20 cellular contexts compared by ENCODE assay signal in the genomic region with DNA sequence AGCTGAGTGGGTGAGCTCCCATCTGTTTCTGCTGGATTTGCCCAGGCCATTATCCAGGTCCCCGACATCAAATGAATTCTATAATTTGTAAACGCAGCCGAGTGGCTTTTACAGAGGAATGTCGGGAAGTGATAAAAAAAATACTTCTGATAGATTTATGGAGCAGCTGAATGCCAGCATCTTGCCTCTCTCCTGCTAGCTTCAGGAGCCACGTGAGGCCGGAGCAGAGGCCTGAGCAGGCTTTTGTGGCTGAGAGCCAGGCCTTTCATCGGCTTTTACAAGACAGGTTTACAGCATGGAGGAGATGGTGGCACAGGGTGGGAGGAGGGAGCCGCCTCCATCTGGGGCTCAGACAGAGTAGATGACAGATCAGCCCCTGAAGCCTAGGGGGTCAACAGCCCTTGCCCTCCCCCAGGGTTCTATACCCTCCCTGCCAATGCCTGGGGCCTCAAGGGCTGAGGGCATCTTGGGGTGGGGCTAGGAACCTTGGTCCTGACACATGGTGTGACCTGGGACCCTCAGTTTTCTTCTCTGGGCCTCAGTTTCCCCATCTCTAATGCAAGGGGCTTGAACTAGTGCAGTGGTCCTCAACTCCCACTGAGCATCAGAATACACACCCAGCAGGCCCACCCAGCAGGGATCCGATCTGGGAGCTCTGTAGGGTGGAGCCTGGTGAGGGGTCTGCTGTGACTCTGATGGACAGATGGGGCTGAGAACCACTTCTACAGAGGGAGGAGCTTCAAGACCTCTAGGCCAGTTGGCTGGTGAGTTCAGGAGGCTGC. TPM values are rescaled to one million over a fixed set of nuclear protein-coding genes. Genes with fewer than 3 reads are reported as not detected.
A peak's percentile ranks its signal among the peaks of the same experiment; 100 is the strongest.
DNase-seq lines count a peak whose midpoint lies in the region; ATAC-seq, FAIRE-seq and TF ChIP-seq lines count a peak whose summit lies in the region.
"Had no signal": no experiment of that assay in that cellular context is flagged by ENCODE, and none has a peak within 500 bp of the region (broad histone marks: within the 10 kb centered on the region; RNA-seq: fewer than 3 reads in every experiment).

No MANE protein-coding gene starts in this region.

- H3K27ac ChIP-seq in SK-N-SH (ENCODE audit: low read depth in 2 of 2, low read length in 1 of 2) = no peak overlapping the region
- H3K27ac ChIP-seq: 22Rv1, heart left ventricle had no signal

- no peak overlapping the region for H3K4me2 ChIP-seq in SK-N-SH

- H4K20me1 ChIP-seq in SK-N-SH (ENCODE audit: insufficient read depth) = no peaks in the 10 kb centered on the region

- no peak for TF ChIP-seq CTCF in SK-N-SH (IDR thresholded peaks at IDR 0.05)

- no peaks in the 10 kb centered on the region for H3K9me2 ChIP-seq in SK-N-SH

- no peak overlapping the region for H2AFZ ChIP-seq in SK-N-SH (ENCODE audit: low read depth)

- POLR2A ChIA-PET in SK-N-SH (lab: Yijun Ruan, JAX) = no interaction called here

- no peaks in the 10 kb centered on the region for H3F3A ChIP-seq in SK-N-SH (replicated peaks; ENCODE audit: insufficient read depth)

- H3K4me1 ChIP-seq in SK-N-SH (ENCODE audit: control insufficient read depth in 1 of 2, insufficient read depth in 2 of 2, low read depth in 1 of 2, low read length in 1 of 2) = peaks cover 0 to 9% of the 10 kb centered on the region in 2 experiments; a peak in 1 of 4 replicates

- WGBS in SK-N-SH (ENCODE audit: low lambda C conversion rate) = 59% methylated on average over 9 of the region's 9 CpGs

- no peak for TF ChIP-seq RAD21 in SK-N-SH (IDR thresholded peaks at IDR 0.05; ENCODE audit: low read length)

- TF ChIP-seq EP300 in SK-N-SH (IDR thresholded peaks at IDR 0.05; ENCODE audit: borderline replicate concordance in 1 of 2, low read depth in 1 of 2, low read length in 1 of 2) = no peak

- H3K4me3 ChIP-seq in SK-N-SH (ENCODE audit: low read depth in 2 of 2, low read length in 1 of 2) = no peak overlapping the region
- H3K4me3 ChIP-seq: heart left ventricle had no signal

- peak; percentile 30 for FAIRE-seq in urothelium cell line (lab: Jason Lieb, UNC)

- ATAC-seq in left colon (no peak), HG02885 (IDR thresholded peaks at IDR 0.05; ENCODE audit: poor library complexity, unreplicated experiment) (no peak), HG02840 (IDR thresholded peaks at IDR 0.05; ENCODE audit: low FRiP score, unreplicated experiment) (no peak)
- ATAC-seq: activated CD4-positive, alpha-beta T cell treated with anti-CD3 and anti-CD28 coated beads for 36 hours; activated T-cell treated with anti-CD3 and anti-CD28 coated beads, Interleukin-2, amount 50 U/mL, for 4 hours; left lobe of liver; natural killer cell treated with Interleukin-12 subunit alpha and Interleukin-12 subunit beta and Interleukin-15 and Interleukin-18, amount 100 ng/mL, for 72 hours had no signal

- peaks cover 9% of the 10 kb centered on the region; the same call in 1 of the 2 replicates for H3K27me3 ChIP-seq in SK-N-SH (ENCODE audit: insufficient read depth)

- no peak overlapping the region for H3K9ac ChIP-seq in SK-N-SH

- peak; percentile 71 for DNase-seq in DMS 273 (lab: John Stamatoyannopoulos, UW; ENCODE audit: unreplicated experiment)
- DNase-seq in DMS 273 treated with DMSO at 0.1 percent for 48 hours (lab: John Stamatoyannopoulos, UW) = no peak
- DNase-seq in SK-N-SH = peak; percentile 32
- peak; percentile 30 to 62 for DNase-seq in left colon
- DNase-seq in urothelium cell line (ENCODE audit: low spot score) = peak; percentile 85
- DNase-seq in GM19238 (ENCODE audit: insufficient read length, low spot score) = no peak
- DNase-seq: activated CD4-positive, alpha-beta T cell treated with anti-CD3 and anti-CD28 coated beads for 36 hours; activated naive CD4-positive, alpha-beta T cell treated with anti-CD3 and anti-CD28 coated beads, Interleukin-2, amount 10 ng/mL, durations not matched to agents 7 days and 5 days; activated T-cell treated with anti-CD3 and anti-CD28 coated beads, Interleukin-2, amount 50 U/mL, for 4 hours; COR-L47; GOT3; KBM-7; NCI-H1694; NCI-H2171 treated with DMSO at 0.1 percent for 48 hours had no signal

- CTCF ChIA-PET in SK-N-SH (lab: Yijun Ruan, JAX) = interaction anchor here (0.7 kb wide), 1 partner anchor 11 kb away, joined by 3 read pairs; no protein-coding TSS in a partner anchor

- no peaks in the 10 kb centered on the region for H3K36me3 ChIP-seq in SK-N-SH (replicated peaks in 1 of 2; ENCODE audit: control insufficient read depth in 1 of 2, insufficient read depth in 2 of 2, low read length in 1 of 2)
- H3K36me3 ChIP-seq: heart left ventricle had no signal

- no peaks in the 10 kb centered on the region for H3K9me3 ChIP-seq in SK-N-SH
- H3K9me3 ChIP-seq: heart left ventricle had no signal

- H3K79me2 ChIP-seq in SK-N-SH (ENCODE audit: insufficient read depth) = no peaks in the 10 kb centered on the region

- intact Hi-C loops in left colon (cut with DNase I, micrococcal nuclease) = no loop called here

TF ChIP-seq in SK-N-SH, 30 proteins besides CTCF, POLR2A, EP300 and RAD21:
- no peak for TF ChIP-seq YY1 (IDR thresholded peaks at IDR 0.05; ENCODE audit: low read depth)
- TF ChIP-seq, protein P1, sequence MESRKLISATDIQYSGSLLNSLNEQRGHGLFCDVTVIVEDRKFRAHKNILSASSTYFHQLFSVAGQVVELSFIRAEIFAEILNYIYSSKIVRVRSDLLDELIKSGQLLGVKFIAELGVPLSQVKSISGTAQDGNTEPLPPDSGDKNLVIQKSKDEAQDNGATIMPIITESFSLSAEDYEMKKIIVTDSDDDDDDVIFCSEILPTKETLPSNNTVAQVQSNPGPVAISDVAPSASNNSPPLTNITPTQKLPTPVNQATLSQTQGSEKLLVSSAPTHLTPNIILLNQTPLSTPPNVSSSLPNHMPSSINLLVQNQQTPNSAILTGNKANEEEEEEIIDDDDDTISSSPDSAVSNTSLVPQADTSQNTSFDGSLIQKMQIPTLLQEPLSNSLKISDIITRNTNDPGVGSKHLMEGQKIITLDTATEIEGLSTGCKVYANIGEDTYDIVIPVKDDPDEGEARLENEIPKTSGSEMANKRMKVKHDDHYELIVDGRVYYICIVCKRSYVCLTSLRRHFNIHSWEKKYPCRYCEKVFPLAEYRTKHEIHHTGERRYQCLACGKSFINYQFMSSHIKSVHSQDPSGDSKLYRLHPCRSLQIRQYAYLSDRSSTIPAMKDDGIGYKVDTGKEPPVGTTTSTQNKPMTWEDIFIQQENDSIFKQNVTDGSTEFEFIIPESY (IDR thresholded peaks at IDR 0.05; ENCODE audit: borderline replicate concordance, low read depth) = no peak
- no peak for TF ChIP-seq ELF1 (IDR thresholded peaks at IDR 0.05)
- no peak for TF ChIP-seq MXI1 (IDR thresholded peaks at IDR 0.05; ENCODE audit: low read depth, low read length)
- no peak for TF ChIP-seq RCOR1 (IDR thresholded peaks at IDR 0.05; ENCODE audit: low read length)
- TF ChIP-seq, protein P2, sequence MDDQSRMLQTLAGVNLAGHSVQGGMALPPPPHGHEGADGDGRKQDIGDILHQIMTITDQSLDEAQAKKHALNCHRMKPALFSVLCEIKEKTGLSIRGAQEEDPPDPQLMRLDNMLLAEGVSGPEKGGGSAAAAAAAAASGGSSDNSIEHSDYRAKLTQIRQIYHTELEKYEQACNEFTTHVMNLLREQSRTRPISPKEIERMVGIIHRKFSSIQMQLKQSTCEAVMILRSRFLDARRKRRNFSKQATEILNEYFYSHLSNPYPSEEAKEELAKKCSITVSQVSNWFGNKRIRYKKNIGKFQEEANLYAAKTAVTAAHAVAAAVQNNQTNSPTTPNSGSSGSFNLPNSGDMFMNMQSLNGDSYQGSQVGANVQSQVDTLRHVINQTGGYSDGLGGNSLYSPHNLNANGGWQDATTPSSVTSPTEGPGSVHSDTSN (IDR thresholded peaks at IDR 0.05) = no peak
- TF ChIP-seq EZH2phosphoT487 (IDR thresholded peaks at IDR 0.05; ENCODE audit: borderline replicate concordance, low read depth) = no peak
- no peak for TF ChIP-seq SIN3A (IDR thresholded peaks at IDR 0.05; ENCODE audit: borderline replicate concordance, low read depth, low read length)
- TF ChIP-seq FOXJ3 (CRISPR knock-in tag; IDR thresholded peaks at IDR 0.05) = no peak
- no peak for TF ChIP-seq POLR2AphosphoS5 (IDR thresholded peaks at IDR 0.05; ENCODE audit: low read depth, low read length)
- TF ChIP-seq, protein P3, sequence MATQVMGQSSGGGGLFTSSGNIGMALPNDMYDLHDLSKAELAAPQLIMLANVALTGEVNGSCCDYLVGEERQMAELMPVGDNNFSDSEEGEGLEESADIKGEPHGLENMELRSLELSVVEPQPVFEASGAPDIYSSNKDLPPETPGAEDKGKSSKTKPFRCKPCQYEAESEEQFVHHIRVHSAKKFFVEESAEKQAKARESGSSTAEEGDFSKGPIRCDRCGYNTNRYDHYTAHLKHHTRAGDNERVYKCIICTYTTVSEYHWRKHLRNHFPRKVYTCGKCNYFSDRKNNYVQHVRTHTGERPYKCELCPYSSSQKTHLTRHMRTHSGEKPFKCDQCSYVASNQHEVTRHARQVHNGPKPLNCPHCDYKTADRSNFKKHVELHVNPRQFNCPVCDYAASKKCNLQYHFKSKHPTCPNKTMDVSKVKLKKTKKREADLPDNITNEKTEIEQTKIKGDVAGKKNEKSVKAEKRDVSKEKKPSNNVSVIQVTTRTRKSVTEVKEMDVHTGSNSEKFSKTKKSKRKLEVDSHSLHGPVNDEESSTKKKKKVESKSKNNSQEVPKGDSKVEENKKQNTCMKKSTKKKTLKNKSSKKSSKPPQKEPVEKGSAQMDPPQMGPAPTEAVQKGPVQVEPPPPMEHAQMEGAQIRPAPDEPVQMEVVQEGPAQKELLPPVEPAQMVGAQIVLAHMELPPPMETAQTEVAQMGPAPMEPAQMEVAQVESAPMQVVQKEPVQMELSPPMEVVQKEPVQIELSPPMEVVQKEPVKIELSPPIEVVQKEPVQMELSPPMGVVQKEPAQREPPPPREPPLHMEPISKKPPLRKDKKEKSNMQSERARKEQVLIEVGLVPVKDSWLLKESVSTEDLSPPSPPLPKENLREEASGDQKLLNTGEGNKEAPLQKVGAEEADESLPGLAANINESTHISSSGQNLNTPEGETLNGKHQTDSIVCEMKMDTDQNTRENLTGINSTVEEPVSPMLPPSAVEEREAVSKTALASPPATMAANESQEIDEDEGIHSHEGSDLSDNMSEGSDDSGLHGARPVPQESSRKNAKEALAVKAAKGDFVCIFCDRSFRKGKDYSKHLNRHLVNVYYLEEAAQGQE (IDR thresholded peaks at IDR 0.05; ENCODE audit: low read depth, low read length) = no peak

RNA-seq across cellular contexts. Expression of a gene that starts 44.2 kb away (rescaled TPM):
- 95.9 and 112 TPM in 2 replicates for polyA plus RNA-seq in SK-N-SH (2012; rRNA removed)
- 90.1 and 107 TPM in 2 replicates for polyA plus RNA-seq in SK-N-SH (2012; cell fraction: cytosol; rRNA removed)
- polyA plus RNA-seq in SK-N-SH (2012; cell fraction: nucleus; rRNA removed) = 30.8 and 34.7 TPM in 2 replicates
- total RNA-seq in left colon = 10 to 100 TPM; 67.6 to 78.2 TPM

Comparison
In these comparisons a context has a peak if more than half of its experiments do, and no peak if none do; other contexts are left out.
1. DNase-seq: peak in DMS 273 (single experiment), SK-N-SH (single experiment), left colon (2 of 2) and urothelium cell line (single experiment); none in DMS 273 treated with DMSO at 0.1 percent for 48 hours (single experiment) and GM19238 (single experiment).